ENCODE assay signal across 18 cellular contexts in genomic region chr5:131482556-131483088, GRCh38.
A peak's percentile ranks its signal among the peaks of the same experiment; 100 is the strongest.
DNase-seq lines count a peak whose midpoint lies in the region; ATAC-seq lines count a peak whose summit lies in the region.
"Had no signal": no experiment of that assay in that cellular context is flagged by ENCODE, and none has a peak within 500 bp of the region (broad histone marks: within the 10 kb centered on the region; RNA-seq: fewer than 3 reads in every experiment).

No MANE protein-coding gene starts in this region.

- no peaks in the 10 kb centered on the region for H3K27me3 Mint-ChIP-seq in activated naive CD4-positive, alpha-beta T cell treated with anti-CD3 and anti-CD28 coated beads for 36 hours (ENCODE audit: low read depth)
- H3K27me3 Mint-ChIP-seq in activated naive CD4-positive, alpha-beta T cell treated with anti-CD3 and anti-CD28 coated beads, Interleukin-2, amount 10 ng/mL, durations not matched to agents 7 days and 5 days = no peaks in the 10 kb centered on the region
- H3K27me3 Mint-ChIP-seq in T-helper 17 cell = no peaks in the 10 kb centered on the region
- H3K27me3 Mint-ChIP-seq in activated naive CD8-positive, alpha-beta T cell = no peaks in the 10 kb centered on the region
- H3K27me3 Mint-ChIP-seq: CD4-positive, alpha-beta T cell; IgD-negative memory B cell had no signal

- peaks cover 50% of the 10 kb centered on the region for H3K4me1 Mint-ChIP-seq in activated naive CD4-positive, alpha-beta T cell treated with anti-CD3 and anti-CD28 coated beads for 36 hours (ENCODE audit: low read depth)
- H3K4me1 Mint-ChIP-seq in activated naive CD4-positive, alpha-beta T cell treated with anti-CD3 and anti-CD28 coated beads, Interleukin-2, amount 10 ng/mL, durations not matched to agents 7 days and 5 days = peaks cover 32% of the 10 kb centered on the region
- H3K4me1 Mint-ChIP-seq in T-helper 17 cell = peaks cover 14% of the 10 kb centered on the region
- H3K4me1 Mint-ChIP-seq in activated naive CD8-positive, alpha-beta T cell (ENCODE audit: low read depth) = peaks cover 46% of the 10 kb centered on the region
- H3K4me1 Mint-ChIP-seq in stimulated activated effector memory CD8-positive, alpha-beta T cell treated with anti-CD3 and anti-CD28 coated beads, Interleukin-12 subunit alpha, Interleukin-12 subunit beta, amount 100 ng/mL, for 72 hours = peaks cover 22% of the 10 kb centered on the region

- H3K9me3 ChIP-seq in T-helper 17 cell (ENCODE audit: control insufficient read depth, low read length, poor library complexity, severe bottlenecking) = no peaks in the 10 kb centered on the region
- H3K9me3 ChIP-seq: HAP-1 had no signal

- H3K27ac Mint-ChIP-seq in activated naive CD4-positive, alpha-beta T cell treated with anti-CD3 and anti-CD28 coated beads for 36 hours = peak overlapping the region; percentile 74
- no peak overlapping the region for H3K27ac Mint-ChIP-seq in activated naive CD4-positive, alpha-beta T cell treated with anti-CD3 and anti-CD28 coated beads, Interleukin-2, amount 10 ng/mL, durations not matched to agents 7 days and 5 days
- peak overlapping the region; percentile 83 for H3K27ac Mint-ChIP-seq in T-helper 17 cell
- H3K27ac Mint-ChIP-seq in activated naive CD8-positive, alpha-beta T cell = peak overlapping the region; percentile 88
- peak overlapping the region; percentile 90 for H3K27ac Mint-ChIP-seq in stimulated activated effector memory CD8-positive, alpha-beta T cell treated with anti-CD3 and anti-CD28 coated beads, Interleukin-12 subunit alpha, Interleukin-12 subunit beta, amount 100 ng/mL, for 72 hours
- H3K27ac Mint-ChIP-seq: IgD-negative memory B cell had no signal

- intact Hi-C loops in activated naive CD4-positive, alpha-beta T cell treated with anti-CD3 and anti-CD28 coated beads for 36 hours (cut with micrococcal nuclease) = loop anchor here (1.0 to 10.0 kb wide), 2 partner anchors 8 to 422 kb away; no protein-coding TSS in a partner anchor
- intact Hi-C loops in sciatic nerve (cut with DNase I) = no loop called here

- no peaks in the 10 kb centered on the region for H3K9me3 Mint-ChIP-seq in activated naive CD4-positive, alpha-beta T cell treated with anti-CD3 and anti-CD28 coated beads for 36 hours
- no peaks in the 10 kb centered on the region for H3K9me3 Mint-ChIP-seq in activated naive CD4-positive, alpha-beta T cell treated with anti-CD3 and anti-CD28 coated beads, Interleukin-2, amount 10 ng/mL, durations not matched to agents 7 days and 5 days
- no peaks in the 10 kb centered on the region for H3K9me3 Mint-ChIP-seq in activated naive CD8-positive, alpha-beta T cell (ENCODE audit: low read depth)
- no peaks in the 10 kb centered on the region for H3K9me3 Mint-ChIP-seq in stimulated activated effector memory CD8-positive, alpha-beta T cell treated with anti-CD3 and anti-CD28 coated beads, Interleukin-12 subunit alpha, Interleukin-12 subunit beta, amount 100 ng/mL, for 72 hours
- H3K9me3 Mint-ChIP-seq: CD4-positive, alpha-beta T cell; IgD-negative memory B cell had no signal

- CTCF ChIA-PET in activated naive CD4-positive, alpha-beta T cell treated with anti-CD3 and anti-CD28 coated beads for 36 hours (lab: Charles Lee) = interaction anchor here (0.7 to 2.3 kb wide), 4 partner anchors 13 to 113 kb away, joined by 3 to 4 read pairs (median 3); no protein-coding TSS in a partner anchor
- CTCF ChIA-PET in activated naive CD4-positive, alpha-beta T cell treated with anti-CD3 and anti-CD28 coated beads, Interleukin-2, amount 10 ng/mL, durations not matched to agents 7 days and 5 days (lab: Charles Lee) = interaction anchor here (0.9 to 1.2 kb wide), 2 partner anchors 373 to 599 kb away, joined by 3 read pairs; no protein-coding TSS in a partner anchor

- ATAC-seq in T-helper 17 cell (no peak), sciatic nerve (no peak), GM21619 (IDR thresholded peaks at IDR 0.05; ENCODE audit: unreplicated experiment) (no peak)
- ATAC-seq in stimulated activated effector memory CD8-positive, alpha-beta T cell treated with anti-CD3 and anti-CD28 coated beads, Interleukin-12 subunit alpha, Interleukin-12 subunit beta, amount 100 ng/mL, for 72 hours = peak; percentile 88
- ATAC-seq: PC-3 had no signal

- no peak for DNase-seq in activated naive CD4-positive, alpha-beta T cell treated with anti-CD3 and anti-CD28 coated beads for 36 hours
- no peak for DNase-seq in activated naive CD4-positive, alpha-beta T cell treated with anti-CD3 and anti-CD28 coated beads, Interleukin-2, amount 10 ng/mL, durations not matched to agents 7 days and 5 days
- DNase-seq in T-helper 17 cell (no peak), HuH-7 (ENCODE audit: low spot score) (no peak), sciatic nerve (ENCODE audit: low spot score) (no peak)
- no peak for DNase-seq in stimulated activated effector memory CD8-positive, alpha-beta T cell treated with anti-CD3 and anti-CD28 coated beads, Interleukin-12 subunit alpha, Interleukin-12 subunit beta, amount 100 ng/mL, for 72 hours (ENCODE audit: low spot score in 2 of 2)
- DNase-seq: ACHN; CD4-positive, alpha-beta T cell; DMS79 treated with DMSO at 0.1 percent for 48 hours; NCI-H187 treated with DMSO at 0.1 percent for 48 hours; NCI-H2171; NCI-H446 treated with DMSO at 0.1 percent for 48 hours; NCI-H748 treated with DMSO at 0.1 percent for 48 hours; PC-3 had no signal

- H3K4me3 Mint-ChIP-seq in activated naive CD4-positive, alpha-beta T cell treated with anti-CD3 and anti-CD28 coated beads for 36 hours = no peak overlapping the region
- no peak overlapping the region for H3K4me3 Mint-ChIP-seq in activated naive CD4-positive, alpha-beta T cell treated with anti-CD3 and anti-CD28 coated beads, Interleukin-2, amount 10 ng/mL, durations not matched to agents 7 days and 5 days
- no peak overlapping the region for H3K4me3 Mint-ChIP-seq in T-helper 17 cell
- H3K4me3 Mint-ChIP-seq in activated naive CD8-positive, alpha-beta T cell = no peak overlapping the region
- H3K4me3 Mint-ChIP-seq in stimulated activated effector memory CD8-positive, alpha-beta T cell treated with anti-CD3 and anti-CD28 coated beads, Interleukin-12 subunit alpha, Interleukin-12 subunit beta, amount 100 ng/mL, for 72 hours = no peak overlapping the region
- H3K4me3 Mint-ChIP-seq: CD4-positive, alpha-beta T cell; IgD-negative memory B cell had no signal

- H3K36me3 Mint-ChIP-seq in activated naive CD4-positive, alpha-beta T cell treated with anti-CD3 and anti-CD28 coated beads for 36 hours (ENCODE audit: low read depth) = peaks cover 46% of the 10 kb centered on the region
- H3K36me3 Mint-ChIP-seq in activated naive CD4-positive, alpha-beta T cell treated with anti-CD3 and anti-CD28 coated beads, Interleukin-2, amount 10 ng/mL, durations not matched to agents 7 days and 5 days = peaks cover 69% of the 10 kb centered on the region
- H3K36me3 Mint-ChIP-seq in T-helper 17 cell (ENCODE audit: low read depth) = peaks cover 3% of the 10 kb centered on the region
- H3K36me3 Mint-ChIP-seq in activated naive CD8-positive, alpha-beta T cell = peaks cover 34% of the 10 kb centered on the region
- H3K36me3 Mint-ChIP-seq in stimulated activated effector memory CD8-positive, alpha-beta T cell treated with anti-CD3 and anti-CD28 coated beads, Interleukin-12 subunit alpha, Interleukin-12 subunit beta, amount 100 ng/mL, for 72 hours = peaks cover 92% of the 10 kb centered on the region
